Comparison of ENCODE assay signal across 27 cellular contexts in genomic region chrY:20746919-20747318, GRCh38. TPM values are rescaled to one million over a fixed set of nuclear protein-coding genes. Genes with fewer than 3 reads are reported as not detected.
"Had no signal": no experiment of that assay in that cellular context is flagged by ENCODE, and none has a peak within 500 bp of the region (broad histone marks: within the 10 kb centered on the region; RNA-seq: fewer than 3 reads in every experiment).

No MANE protein-coding gene starts in this region.

- H3K4me3 ChIP-seq: adrenal gland, breast epithelium, right atrium auricular region, tibial nerve had no signal

- H3K4me3 Mint-ChIP-seq: activated T-cell treated with anti-CD3 and anti-CD28 coated beads, Interleukin-2, amount 50 U/mL, for 72 hours; neural crest cell had no signal

- ATAC-seq: activated T-cell treated with anti-CD3 and anti-CD28 coated beads, Interleukin-2, amount 50 U/mL, for 72 hours had no signal

- H3K9me3 Mint-ChIP-seq: activated T-cell treated with anti-CD3 and anti-CD28 coated beads, Interleukin-2, amount 50 U/mL, for 72 hours; neural crest cell had no signal

- DNase-seq: activated CD4-positive, CD25-positive, alpha-beta regulatory T cell treated with anti-CD3 and anti-CD28 coated beads, Interleukin-2, amount 50 U/mL, for 72 hours; activated naive CD4-positive, alpha-beta T cell; activated T-cell treated with anti-CD3 and anti-CD28 coated beads, Interleukin-2, amount 50 U/mL, for 72 hours; adrenal gland; cerebellar nuclear complex; cortex of kidney; erythroblast; foreskin melanocyte; glutamatergic neuron; hippocampal formation; islet precursor cell; midbrain; SK-N-SH; stimulated activated CD4-positive, alpha-beta T cell treated with anti-CD3 and anti-CD28 coated beads, Interleukin-12 subunit alpha, Interleukin-12 subunit beta, amount 100 ng/mL, for 4 hours; stimulated activated CD4-positive, alpha-beta T cell treated with anti-CD3 and anti-CD28 coated beads, Interleukin-1b, Interleukin-23, amount 100 ng/mL, for 48 hours; stimulated activated CD8-positive, alpha-beta memory T cell treated with anti-CD3 and anti-CD28 coated beads, Interleukin-4, amount 100 ng/mL, for 48 hours; stimulated activated naive CD4-positive, alpha-beta T cell treated with Interleukin-2 at 50 U/mL for 16 hours had no signal

- H3K27ac Mint-ChIP-seq: progenitor cell of endocrine pancreas had no signal

- H3K36me3 ChIP-seq: adrenal gland, breast epithelium, right atrium auricular region, tibial nerve had no signal

- H3K27me3 Mint-ChIP-seq: progenitor cell of endocrine pancreas had no signal

- H3K4me1 Mint-ChIP-seq: neural crest cell had no signal

- H3K27me3 ChIP-seq: adrenal gland, breast epithelium, right atrium auricular region, tibial nerve had no signal

RNA-seq across cellular contexts. Expression of gene RPS4Y2, which starts 9.0 kb away (rescaled TPM):
- total RNA-seq: activated T-cell treated with anti-CD3 and anti-CD28 coated beads, Interleukin-2, amount 50 U/mL, for 72 hours; adrenal gland; astrocyte; breast epithelium; lung microvascular endothelial cell; myocyte; neural crest cell; osteoblast; progenitor cell of endocrine pancreas; right atrium auricular region; subcutaneous adipose tissue; tibial nerve had no signal
